ENCODE assay signal across 18 cellular contexts in the genomic region with DNA sequence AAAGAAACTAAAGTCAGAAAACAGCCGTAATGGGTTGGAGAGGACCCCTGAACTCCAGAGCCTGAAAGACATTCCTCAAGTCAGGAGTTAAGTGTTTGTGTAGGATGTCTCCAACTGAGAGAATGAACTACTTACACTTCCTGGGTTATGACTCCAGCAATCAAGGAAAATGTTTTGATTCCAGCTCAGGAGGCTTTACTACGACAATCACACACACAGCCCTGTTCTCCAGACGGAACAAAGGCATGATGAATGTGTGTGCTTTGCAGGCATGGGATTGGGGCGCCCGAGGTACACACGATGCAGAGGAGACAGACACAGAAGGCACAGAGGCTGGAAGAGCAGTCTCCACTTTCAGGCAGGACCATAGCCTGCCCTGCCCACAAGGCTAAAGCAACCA.
DNase-seq lines count a peak whose midpoint lies in the region; ATAC-seq and TF ChIP-seq lines count a peak whose summit lies in the region.
"Had no signal": no experiment of that assay in that cellular context is flagged by ENCODE, and none has a peak within 500 bp of the region (broad histone marks: within the 10 kb centered on the region; RNA-seq: fewer than 3 reads in every experiment).

No MANE protein-coding gene starts in this region.

- H3K9me3 ChIP-seq in muscle layer of colon (ENCODE audit: low read length) (no peaks in the 10 kb centered on the region), sigmoid colon (no peaks in the 10 kb centered on the region), GM23248 (ENCODE audit: low read depth) (no peaks in the 10 kb centered on the region)
- H3K9me3 ChIP-seq: A549 had no signal

- POLR2A ChIA-PET in WTC11 (lab: Charles Lee): no interaction called here

- H3F3A ChIP-seq in GM23248 (ENCODE audit: insufficient read depth): no peaks in the 10 kb centered on the region

- CTCF ChIA-PET in WTC11 (lab: Charles Lee): no interaction called here

- H3K4me3 ChIP-seq in muscle layer of colon (ENCODE audit: low read depth in 1 of 2, low read length in 2 of 2) (no peak overlapping the region), sigmoid colon (no peak overlapping the region), GM23248 (no peak overlapping the region)
- H3K4me3 ChIP-seq: A549, GM12878 had no signal

- peak overlapping the region; percentile 73 for H3K27ac Mint-ChIP-seq in WTC11
- peak overlapping the region; percentile 53 for H3K27ac Mint-ChIP-seq in dendritic cell treated with granulocyte-macrophage colony-stimulating factor and Interleukin-4, amounts not matched to agents 40 ng/mL and 50 ng/mL, for 4 days
- peak overlapping the region in 1 of 2 donors; percentile 47 for H3K27ac Mint-ChIP-seq in stimulated activated naive CD8-positive, alpha-beta T cell treated with anti-CD3 and anti-CD28 coated beads, Interleukin-15, amount 100 ng/mL, for 72 hours

- peaks cover 6% of the 10 kb centered on the region for H3K36me3 Mint-ChIP-seq in WTC11
- no peaks in the 10 kb centered on the region for H3K36me3 Mint-ChIP-seq in dendritic cell treated with granulocyte-macrophage colony-stimulating factor and Interleukin-4, amounts not matched to agents 40 ng/mL and 50 ng/mL, for 4 days (ENCODE audit: low read depth)

- peaks cover 19% of the 10 kb centered on the region for H3K4me1 ChIP-seq in muscle layer of colon (ENCODE audit: insufficient read depth, low read length)
- peaks cover 0 to 64% (median 39%) of the 10 kb centered on the region in 4 donors for H3K4me1 ChIP-seq in sigmoid colon
- no peaks in the 10 kb centered on the region for H3K4me1 ChIP-seq in foreskin keratinocyte
- H3K4me1 ChIP-seq in GM23248 (ENCODE audit: insufficient read depth): no peaks in the 10 kb centered on the region
- H3K4me1 ChIP-seq: A549 had no signal

- no peak for TF ChIP-seq POLR2A in sigmoid colon (IDR thresholded peaks at IDR 0.05)

- no peak overlapping the region for H3K4me2 ChIP-seq in GM23248 (ENCODE audit: unreplicated experiment)
- H3K4me2 ChIP-seq: A549 had no signal

- H3K9me2 ChIP-seq in GM23248 (ENCODE audit: insufficient read depth): no peaks in the 10 kb centered on the region

- no peak for TF ChIP-seq EP300 in sigmoid colon (IDR thresholded peaks at IDR 0.05)

- no peak for DNase-seq in WTC11 (ENCODE audit: low spot score)
- no peak for DNase-seq in sigmoid colon
- DNase-seq in NCI-H1092 (lab: John Stamatoyannopoulos, UW): no peak
- no peak for DNase-seq in stimulated activated naive CD8-positive, alpha-beta T cell treated with anti-CD3 and anti-CD28 coated beads, Interleukin-15, amount 100 ng/mL, for 72 hours
- no peak for DNase-seq in foreskin keratinocyte
- DNase-seq in GM23248: no peak
- DNase-seq: C1 segment of cervical spinal cord, GDM1, KBM-7, MV-4-11, NCI-H1436, NCI-H2029 treated with DMSO at 0.1 percent for 48 hours, NCI-H774, PC-3 had no signal

- WGBS in sigmoid colon, 2 donors: 74 to 87% methylated on average over 6 of the region's 6 CpGs
- WGBS in GM23248 (ENCODE audit: low coverage in 1 of 2, low lambda C conversion rate in 2 of 2, missing lambda C conversion rate in 2 of 2), 2 experiments: 94 to 95% methylated on average over 6 of the region's 6 CpGs

- peaks cover 3% of the 10 kb centered on the region for H3K9me3 Mint-ChIP-seq in WTC11
- no peaks in the 10 kb centered on the region for H3K9me3 Mint-ChIP-seq in dendritic cell treated with granulocyte-macrophage colony-stimulating factor and Interleukin-4, amounts not matched to agents 40 ng/mL and 50 ng/mL, for 4 days
- no peaks in the 10 kb centered on the region for H3K9me3 Mint-ChIP-seq in stimulated activated naive CD8-positive, alpha-beta T cell treated with anti-CD3 and anti-CD28 coated beads, Interleukin-15, amount 100 ng/mL, for 72 hours

- H3K36me3 ChIP-seq in muscle layer of colon (ENCODE audit: insufficient read depth, low read length) (peaks cover 3% of the 10 kb centered on the region), sigmoid colon (peaks cover 0 to 12% (median 0%) of the 10 kb centered on the region in 4 donors), GM23248 (ENCODE audit: low read depth) (no peaks in the 10 kb centered on the region)

- H2AFZ ChIP-seq in GM23248: no peak overlapping the region

- H3K9ac ChIP-seq in muscle layer of colon (ENCODE audit: low read length): no peak overlapping the region
- H3K9ac ChIP-seq in GM23248: no peak overlapping the region

- H3K27ac ChIP-seq in muscle layer of colon (ENCODE audit: low read depth, low read length) (peak overlapping the region; percentile 7), sigmoid colon (peak overlapping the region in 3 of 4 donors; percentile 19 to 52 (median 27)), foreskin keratinocyte (no peak overlapping the region), GM23248 (no peak overlapping the region)
- H3K27ac ChIP-seq: A549 had no signal

- intact Hi-C loops in dendritic cell treated with granulocyte-macrophage colony-stimulating factor and Interleukin-4, amounts not matched to agents 40 ng/mL and 50 ng/mL, for 4 days (cut with micrococcal nuclease): no loop called here
- intact Hi-C loops in sigmoid colon (cut with DNase I): no loop called here

- peaks cover 20% of the 10 kb centered on the region for H3K4me1 Mint-ChIP-seq in WTC11
- peaks cover 28% of the 10 kb centered on the region for H3K4me1 Mint-ChIP-seq in dendritic cell treated with granulocyte-macrophage colony-stimulating factor and Interleukin-4, amounts not matched to agents 40 ng/mL and 50 ng/mL, for 4 days (ENCODE audit: low read depth)
- peaks cover 4% of the 10 kb centered on the region for H3K4me1 Mint-ChIP-seq in stimulated activated naive CD8-positive, alpha-beta T cell treated with anti-CD3 and anti-CD28 coated beads, Interleukin-15, amount 100 ng/mL, for 72 hours

- H3K4me3 Mint-ChIP-seq in WTC11: no peak overlapping the region; the same call in 1 of the 2 replicates
- H3K4me3 Mint-ChIP-seq in dendritic cell treated with granulocyte-macrophage colony-stimulating factor and Interleukin-4, amounts not matched to agents 40 ng/mL and 50 ng/mL, for 4 days: no peak overlapping the region
- no peak overlapping the region for H3K4me3 Mint-ChIP-seq in stimulated activated naive CD8-positive, alpha-beta T cell treated with anti-CD3 and anti-CD28 coated beads, Interleukin-15, amount 100 ng/mL, for 72 hours

- in situ Hi-C loops in GM23248 (cut with MboI): loop anchor here (10.0 kb wide), 1 partner anchor 451 kb away; no protein-coding TSS in a partner anchor

- H3K27me3 ChIP-seq in muscle layer of colon (ENCODE audit: control insufficient read depth in 1 of 2, insufficient read depth in 2 of 2, low read length in 2 of 2) (no peaks in the 10 kb centered on the region), sigmoid colon (no peaks in the 10 kb centered on the region), foreskin keratinocyte (no peaks in the 10 kb centered on the region), GM23248 (replicated peaks; ENCODE audit: insufficient read depth) (no peaks in the 10 kb centered on the region)

- no peaks in the 10 kb centered on the region for H3K79me2 ChIP-seq in GM23248 (ENCODE audit: insufficient read depth)

- H4K20me1 ChIP-seq in GM23248 (ENCODE audit: insufficient read depth): no peaks in the 10 kb centered on the region

- TF ChIP-seq CTCF in WTC11 (IDR thresholded peaks at IDR 0.05): no peak
- TF ChIP-seq CTCF in sigmoid colon (IDR thresholded peaks at IDR 0.05): no peak
- no peak for TF ChIP-seq CTCF in foreskin keratinocyte (conservative IDR thresholded peaks at IDR 0.05)

- no peaks in the 10 kb centered on the region for H3K27me3 Mint-ChIP-seq in WTC11 (ENCODE audit: low read depth)
- H3K27me3 Mint-ChIP-seq in dendritic cell treated with granulocyte-macrophage colony-stimulating factor and Interleukin-4, amounts not matched to agents 40 ng/mL and 50 ng/mL, for 4 days: no peaks in the 10 kb centered on the region
- no peaks in the 10 kb centered on the region for H3K27me3 Mint-ChIP-seq in stimulated activated naive CD8-positive, alpha-beta T cell treated with anti-CD3 and anti-CD28 coated beads, Interleukin-15, amount 100 ng/mL, for 72 hours

- peak; percentile 32 for ATAC-seq in WTC11
- no peak for ATAC-seq in stimulated activated naive CD8-positive, alpha-beta T cell treated with anti-CD3 and anti-CD28 coated beads, Interleukin-15, amount 100 ng/mL, for 72 hours
- ATAC-seq in foreskin keratinocyte: no peak
- ATAC-seq: A549, GM12878, PC-3 had no signal

TF ChIP-seq in WTC11, 78 proteins besides CTCF, POLR2A, EP300 and RAD21:
- TF ChIP-seq NFYB (CRISPR knock-in tag; conservative IDR thresholded peaks at IDR 0.05; ENCODE audit: low read depth) (no peak), ETV6 (CRISPR knock-in tag; IDR thresholded peaks at IDR 0.05) (no peak), ZNF232 (CRISPR knock-in tag; IDR thresholded peaks at IDR 0.05) (no peak), ZNF317 (CRISPR knock-in tag; IDR thresholded peaks at IDR 0.05; ENCODE audit: borderline replicate concordance, low read depth) (no peak)

Comparison
In these comparisons a context has a peak if more than half of its experiments do, and no peak if none do; other contexts are left out.
1. H3K27ac ChIP-seq: peak in muscle layer of colon (single experiment) and sigmoid colon (3 of 4); none in foreskin keratinocyte (single experiment) and GM23248 (single experiment).